Comparison of ENCODE assay signal across 17 cellular contexts in the genomic region with DNA sequence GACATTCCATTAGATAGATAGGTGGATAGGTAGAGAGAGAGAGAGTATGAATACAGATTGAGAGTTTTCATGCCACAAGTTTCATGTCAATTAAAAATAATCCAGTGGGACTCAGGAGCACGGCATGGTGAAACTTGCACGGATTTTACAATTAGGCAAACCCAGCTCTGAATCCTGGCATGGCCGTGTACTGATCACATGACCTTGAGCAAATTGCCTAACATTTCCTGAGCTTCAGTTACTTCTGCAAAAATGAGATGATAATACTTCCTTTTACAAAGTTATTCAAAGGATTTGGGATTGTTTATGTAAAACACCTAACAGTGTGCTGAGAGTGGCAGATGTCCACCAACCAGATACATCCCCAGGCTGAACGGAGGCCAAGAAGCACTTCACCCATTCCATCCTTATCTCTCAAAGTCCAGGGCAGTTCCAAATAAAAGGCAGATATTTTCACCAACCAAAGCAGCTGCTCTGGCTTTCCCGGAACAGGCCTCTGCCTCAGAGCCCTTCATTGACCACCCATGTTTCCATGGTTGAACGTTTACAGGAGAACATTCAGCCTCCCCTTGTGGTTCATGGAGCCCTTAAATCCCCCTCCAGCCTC. TPM values are rescaled to one million over a fixed set of nuclear protein-coding genes. Genes with fewer than 3 reads are reported as not detected.
DNase-seq lines count a peak whose midpoint lies in the region; ATAC-seq, FAIRE-seq and TF ChIP-seq lines count a peak whose summit lies in the region.
"Had no signal": no experiment of that assay in that cellular context is flagged by ENCODE, and none has a peak within 500 bp of the region (broad histone marks: within the 10 kb centered on the region; RNA-seq: fewer than 3 reads in every experiment).

No MANE protein-coding gene starts in this region.

- H2BK15ac ChIP-seq in IMR-90 (ENCODE audit: low read depth, low read length) = no peak overlapping the region

- no peaks in the 10 kb centered on the region for H3K36me3 ChIP-seq in IMR-90 (ENCODE audit: control insufficient read depth, insufficient read depth, low read length)
- no peaks in the 10 kb centered on the region for H3K36me3 ChIP-seq in astrocyte (ENCODE audit: insufficient read depth, low read length)
- H3K36me3 ChIP-seq: prostate gland, vagina had no signal

- H3K27ac Mint-ChIP-seq in astrocyte (ENCODE audit: unreplicated experiment) = no peak overlapping the region

- H3K4me1 Mint-ChIP-seq in astrocyte (ENCODE audit: low read depth, unreplicated experiment) = no peaks in the 10 kb centered on the region

- peaks cover 10% of the 10 kb centered on the region for H3K9me1 ChIP-seq in IMR-90 (ENCODE audit: insufficient read depth, low read length)

- peak overlapping the region; percentile 64 for H2AFZ ChIP-seq in IMR-90 (replicated peaks; ENCODE audit: low read length, poor library complexity)
- no peak overlapping the region for H2AFZ ChIP-seq in astrocyte (ENCODE audit: low read depth, low read length)

- TF ChIP-seq EP300 in A549 (IDR thresholded peaks at IDR 0.05) = no peak

- H3K56ac ChIP-seq in IMR-90 (ENCODE audit: extremely low read depth, insufficient read depth, low read length) = no peak overlapping the region

- H3K4me2 ChIP-seq in A549 (no peak overlapping the region), IMR-90 (ENCODE audit: low read depth, low read length) (no peak overlapping the region), astrocyte (ENCODE audit: low read length) (no peak overlapping the region)

- no peak overlapping the region for H2BK20ac ChIP-seq in IMR-90 (ENCODE audit: low read depth, low read length)

- ATAC-seq in A549 = no peak
- no peak for ATAC-seq in IMR-90 (ENCODE audit: low read depth)
- peak; percentile 72 to 77 for ATAC-seq in right cardiac atrium
- ATAC-seq in HG03520 (IDR thresholded peaks at IDR 0.05; ENCODE audit: unreplicated experiment) = no peak

- no peak overlapping the region for H2AK9ac ChIP-seq in IMR-90 (replicated peaks; ENCODE audit: low read depth, low read length, poor library complexity)

- no peak overlapping the region for H3K4me3 Mint-ChIP-seq in astrocyte (ENCODE audit: unreplicated experiment)
- H3K4me3 Mint-ChIP-seq: brain had no signal

- H3K27ac ChIP-seq in A549 (no peak overlapping the region), IMR-90 (ENCODE audit: insufficient read depth, low read length) (no peak overlapping the region), astrocyte (ENCODE audit: low read depth, low read length) (no peak overlapping the region), right cardiac atrium (ENCODE audit: low read length) (peak overlapping the region; percentile 56)
- H3K27ac ChIP-seq: prostate gland, vagina had no signal

- H4K5ac ChIP-seq in IMR-90 (ENCODE audit: low read depth, low read length) = no peak overlapping the region

- TF ChIP-seq CTCF in A549 (IDR thresholded peaks at IDR 0.05) = no peak
- TF ChIP-seq CTCF in IMR-90 (conservative IDR thresholded peaks at IDR 0.05; ENCODE audit: low read depth, low read length) = no peak
- TF ChIP-seq CTCF in astrocyte (IDR thresholded peaks at IDR 0.05; ENCODE audit: insufficient read depth, low read depth, low read length) = no peak

- intact Hi-C loops in IMR-90 (cut with micrococcal nuclease) = no loop called here
- intact Hi-C loops in right cardiac atrium (cut with DNase I) = no loop called here

- peak overlapping the region; percentile 13; the same call in 1 of the 2 replicates for H3K4ac ChIP-seq in IMR-90 (ENCODE audit: low read depth, low read length)

- BruUV-seq in IMR-90 (replicated peaks; lab: Mats Ljungman, UMichigan) = no TSS peak

- H4K20me1 ChIP-seq in IMR-90 (ENCODE audit: insufficient read depth, low read length) = no peaks in the 10 kb centered on the region
- H4K20me1 ChIP-seq in astrocyte (ENCODE audit: insufficient read depth, low read length) = no peaks in the 10 kb centered on the region

- dilution Hi-C loops in IMR-90 (cut with HindIII; ENCODE audit: low sequenced_read_pairs, unreplicated experiment) = no loop called here

- in situ Hi-C loops in IMR-90 (cut with MboI; ENCODE audit: low sequenced_read_pairs) = no loop called here

- no peaks in the 10 kb centered on the region for H3K27me3 Mint-ChIP-seq in astrocyte (ENCODE audit: low read depth, unreplicated experiment)
- H3K27me3 Mint-ChIP-seq: brain had no signal

- H2BK5ac ChIP-seq in IMR-90 (ENCODE audit: low read depth, low read length, poor library complexity, severe bottlenecking) = no peak overlapping the region

- H3K79me2 ChIP-seq in astrocyte (ENCODE audit: insufficient read depth, low read length) = no peaks in the 10 kb centered on the region

- H3K4me1 ChIP-seq in A549 (peaks cover 12% of the 10 kb centered on the region), IMR-90 (ENCODE audit: control insufficient read depth, insufficient read depth, low read length) (peaks cover 6% of the 10 kb centered on the region), astrocyte (ENCODE audit: insufficient read depth, low read length) (peaks cover 6% of the 10 kb centered on the region), right cardiac atrium (ENCODE audit: control insufficient read depth, insufficient read depth, low read length) (peaks cover 12% of the 10 kb centered on the region)
- H3K4me1 ChIP-seq: prostate gland, vagina had no signal

- TF ChIP-seq RAD21 in A549 (conservative IDR thresholded peaks at IDR 0.05 in 1 of 2, IDR thresholded peaks at IDR 0.05 in 1 of 2) = no peak
- no peak for TF ChIP-seq RAD21 in IMR-90 (IDR thresholded peaks at IDR 0.05; ENCODE audit: low read length)

- TF ChIP-seq POLR2A in A549 (IDR thresholded peaks at IDR 0.05; ENCODE audit: low read length) (no peak), IMR-90 (IDR thresholded peaks at IDR 0.05; ENCODE audit: low read depth, low read length) (no peak)

- H4K91ac ChIP-seq in IMR-90 (ENCODE audit: insufficient read depth, low read depth, low read length) = no peak overlapping the region

- no peaks in the 10 kb centered on the region for H3K9me3 ChIP-seq in A549
- no peaks in the 10 kb centered on the region for H3K9me3 ChIP-seq in IMR-90 (ENCODE audit: control insufficient read depth, insufficient read depth, low read length)
- no peaks in the 10 kb centered on the region for H3K9me3 ChIP-seq in astrocyte (ENCODE audit: insufficient read depth, low read depth, low read length)
- no peaks in the 10 kb centered on the region for H3K9me3 ChIP-seq in right cardiac atrium (ENCODE audit: control insufficient read depth, low read length)
- H3K9me3 ChIP-seq: prostate gland, vagina had no signal

- H3K4me3 ChIP-seq in A549 = no peak overlapping the region
- H3K4me3 ChIP-seq in IMR-90 (ENCODE audit: insufficient read depth, low read depth, low read length) = no peak overlapping the region
- H3K4me3 ChIP-seq in astrocyte (ENCODE audit: insufficient read depth, low read depth, low read length) = no peak overlapping the region
- no peak overlapping the region for H3K4me3 ChIP-seq in right cardiac atrium (ENCODE audit: low read length)
- H3K4me3 ChIP-seq: prostate gland, vagina had no signal

- CTCF ChIA-PET in A549 (lab: Yijun Ruan, JAX) (interaction anchor here (0.5 to 2.0 kb wide), 2 partner anchors 31 to 133 kb away, joined by 3 to 8 read pairs; no protein-coding TSS in a partner anchor), IMR-90 (lab: Yijun Ruan, JAX) (interaction anchor here (0.7 to 0.8 kb wide), 2 partner anchors 30 to 31 kb away, joined by 3 to 6 read pairs; no protein-coding TSS in a partner anchor)

- H3K36me3 Mint-ChIP-seq in astrocyte (ENCODE audit: low read depth, unreplicated experiment) = no peaks in the 10 kb centered on the region
- H3K36me3 Mint-ChIP-seq: brain had no signal

- no peaks in the 10 kb centered on the region for H3K79me1 ChIP-seq in IMR-90 (ENCODE audit: low read depth in 1 of 2, low read length in 2 of 2)

- H3K23ac ChIP-seq in IMR-90 (ENCODE audit: low read depth, low read length) = no peak overlapping the region

- no peak overlapping the region for H3K9ac ChIP-seq in IMR-90 (ENCODE audit: low read depth, low read length)
- no peak overlapping the region for H3K9ac ChIP-seq in astrocyte (ENCODE audit: low read length)

- H3K9me3 Mint-ChIP-seq in astrocyte (ENCODE audit: unreplicated experiment) = no peaks in the 10 kb centered on the region
- H3K9me3 Mint-ChIP-seq: brain had no signal

- H4K8ac ChIP-seq in IMR-90 (ENCODE audit: low read depth in 2 of 2, low read length in 2 of 2) = peak overlapping the region in 1 of 2 experiments; percentile 19; a peak in 1 of 4 replicates

- no peak for DNase-seq in A549 (ENCODE audit: low read depth in 1 of 2, low spot score in 1 of 2)
- peak; percentile 10 for DNase-seq in IMR-90
- no peak for DNase-seq in astrocyte (ENCODE audit: low read depth)
- DNase-seq in right cardiac atrium = peak in 1 of 3 donors; percentile 59
- no peak for DNase-seq in stimulated activated naive CD4-positive, alpha-beta T cell (lab: John Stamatoyannopoulos, UW)
- DNase-seq in iPS-NIHi7 (ENCODE audit: extremely low spot score) = no peak
- DNase-seq in NCI-H2227 treated with DMSO at 0.1 percent for 48 hours (lab: John Stamatoyannopoulos, UW) = no peak
- DNase-seq: activated CD4-positive, alpha-beta T cell treated with anti-CD3 and anti-CD28 coated beads for 48 hours; GOT3; Karpas-422; NCI-H2029; stimulated activated CD4-positive, alpha-beta T cell treated with anti-CD3 and anti-CD28 coated beads, Interleukin-2, amount 100 ng/mL, for 48 hours; SW 1271 had no signal

- H2AK5ac ChIP-seq in IMR-90 (ENCODE audit: low read depth, low read length) = 0 out of 2 replicates have a peak overlapping the region, but pooled peaks have one; percentile 25

- 88% methylated on average over 6 of the region's 6 CpGs for WGBS in A549 (ENCODE audit: missing lambda C conversion rate)
- 30% methylated on average over 4 of the region's 6 CpGs; no CpG with 5 or more reads in 1 of the 2 experiments for WGBS in IMR-90 (ENCODE audit: extremely low coverage in 2 of 2, insufficient read length in 1 of 2), 2 experiments
- WGBS in right cardiac atrium = 22% methylated on average over 6 of the region's 6 CpGs

- no peak overlapping the region for H2BK120ac ChIP-seq in IMR-90 (ENCODE audit: low read depth, low read length)

- no peaks in the 10 kb centered on the region for H3K27me3 ChIP-seq in IMR-90 (ENCODE audit: control insufficient read depth, insufficient read depth, low read length)
- no peaks in the 10 kb centered on the region for H3K27me3 ChIP-seq in astrocyte (ENCODE audit: insufficient read depth, low read length)
- H3K27me3 ChIP-seq in right cardiac atrium (ENCODE audit: control insufficient read depth, insufficient read depth) = no peaks in the 10 kb centered on the region
- H3K27me3 ChIP-seq: vagina had no signal

- H3K18ac ChIP-seq in IMR-90 (ENCODE audit: low read depth, low read length) = no peak overlapping the region

- no peak for FAIRE-seq in A549 (lab: Jason Lieb, UNC)
- peak; percentile 26 for FAIRE-seq in astrocyte (lab: Jason Lieb, UNC)

- POLR2A ChIA-PET in A549 (lab: Yijun Ruan, JAX) (no interaction called here), IMR-90 (lab: Charles Lee; ENCODE audit: unreplicated experiment) (no interaction called here)

- no peak overlapping the region for H3K14ac ChIP-seq in IMR-90 (replicated peaks; ENCODE audit: low read depth, low read length)

RNA-seq across cellular contexts. Expression of a gene that starts 17.9 kb away (rescaled TPM):
- polyA plus RNA-seq in A549 (2011; rRNA removed) = 0.08 and 0.14 TPM in 2 replicates
- polyA plus RNA-seq in A549 (2012; cell fraction: cytosol; rRNA removed) = 0.05 and 0.10 TPM in 2 replicates
- polyA plus RNA-seq in A549 (2012; cell fraction: nucleus; rRNA removed) = 0.65 and 0.80 TPM in 2 replicates
- 0.08 to 0.09 TPM (median 0.08 TPM) in 3 replicates for polyA plus RNA-seq in A549 (2017; fragmentation: RNase III; extraction: RNeasy Plus Mini Kit Qiagen cat#74134 plus additional on column Dnase treatment)
- 0.12 and 0.24 TPM in 2 replicates for polyA minus RNA-seq in A549 (2011; rRNA and poly(A)+ RNA removed)
- not detected in 2 replicates for total RNA-seq in IMR-90 (2012; rRNA removed)
- not detected in 2 replicates for polyA plus RNA-seq in IMR-90 (2012; rRNA removed)
- 0.02 TPM in 1 of 2 replicates, not detected in the other for polyA plus RNA-seq in IMR-90 (2012; cell fraction: cytosol; rRNA removed)
- 0.04 TPM in 1 of 2 replicates, not detected in the other for polyA plus RNA-seq in IMR-90 (2012; cell fraction: nucleus; rRNA removed; ENCODE audit: low replicate concordance)
- total RNA-seq in astrocyte = 0.07 TPM in 1 of 2 replicates, not detected in the other
- total RNA-seq in right cardiac atrium = 10 to 100 TPM; 15.6 to 26.4 (median 17.9) TPM
- polyA plus RNA-seq in right cardiac atrium = 2.2 TPM

RNA-seq across cellular contexts. Expression of a gene that starts 37.4 kb away (rescaled TPM):
- polyA plus RNA-seq in A549 (2011; rRNA removed) (0.04 TPM in 1 of 2 replicates, not detected in the other), A549 (2017; fragmentation: RNase III; extraction: RNeasy Plus Mini Kit Qiagen cat#74134 plus additional on column Dnase treatment) (0.01 TPM in 1 of 3 replicates, not detected in the others), IMR-90 (2012; rRNA removed) (not detected in 2 replicates), right cardiac atrium (0.02 TPM)
- under 0.01 TPM in 1 of 2 replicates, not detected in the other for polyA plus RNA-seq in A549 (2012; cell fraction: cytosol; rRNA removed)
- 0.01 TPM in 2 replicates for polyA plus RNA-seq in A549 (2012; cell fraction: nucleus; rRNA removed)
- polyA minus RNA-seq in A549 (2011; rRNA and poly(A)+ RNA removed) = not detected in 2 replicates
- total RNA-seq in IMR-90 (2012; rRNA removed) (not detected in 2 replicates), astrocyte (not detected in 2 replicates), right cardiac atrium (under 1 TPM in 3 of 4 donors, not detected in 1; 0.08 to 0.09 (median 0.09) TPM)
- not detected in 2 replicates for polyA plus RNA-seq in IMR-90 (2012; cell fraction: cytosol; rRNA removed)
- not detected in 2 replicates for polyA plus RNA-seq in IMR-90 (2012; cell fraction: nucleus; rRNA removed; ENCODE audit: low replicate concordance)

Comparison
In these comparisons a context has a peak if more than half of its experiments do, and no peak if none do; other contexts are left out.
1. ATAC-seq: peak in right cardiac atrium (2 of 2); none in A549 (0 of 2), IMR-90 (single experiment) and HG03520 (single experiment).
2. RNA of a gene that starts 17.9 kb away (total RNA-seq): 15.6 to 26.4 TPM in right cardiac atrium; not detected in IMR-90 and 0.07 TPM in astrocyte; every median in the first group is over 10 times any median in the second.